3 cellular contexts compared by ENCODE assay signal in the genomic region with DNA sequence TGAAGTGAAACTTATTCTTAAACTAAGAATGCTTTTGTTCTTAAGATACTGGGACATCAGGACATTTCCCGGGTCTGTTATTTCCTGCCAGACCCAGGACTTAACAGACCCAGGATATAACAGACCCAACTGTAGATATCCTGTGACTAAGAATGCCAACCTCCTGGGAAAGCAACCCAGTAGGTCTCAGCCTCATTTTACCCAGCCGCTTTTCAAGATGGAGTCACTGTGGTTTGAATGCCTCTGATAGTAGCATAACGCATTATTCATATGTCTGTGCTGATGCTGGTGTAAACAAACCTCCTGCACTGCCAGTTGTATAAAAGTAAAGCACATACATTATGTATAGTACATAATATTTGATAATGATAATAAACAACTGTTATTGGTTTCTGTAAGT.
TF ChIP-seq lines count a peak whose summit lies in the region.

No MANE protein-coding gene starts in this region.

TF ChIP-seq in IMR-90, 13 proteins besides CTCF, POLR2A, EP300 and RAD21:
- TF ChIP-seq NFE2L2 (IDR thresholded peaks at IDR 0.05; ENCODE audit: low read depth, low read length), result no peak
- TF ChIP-seq, protein P1, sequence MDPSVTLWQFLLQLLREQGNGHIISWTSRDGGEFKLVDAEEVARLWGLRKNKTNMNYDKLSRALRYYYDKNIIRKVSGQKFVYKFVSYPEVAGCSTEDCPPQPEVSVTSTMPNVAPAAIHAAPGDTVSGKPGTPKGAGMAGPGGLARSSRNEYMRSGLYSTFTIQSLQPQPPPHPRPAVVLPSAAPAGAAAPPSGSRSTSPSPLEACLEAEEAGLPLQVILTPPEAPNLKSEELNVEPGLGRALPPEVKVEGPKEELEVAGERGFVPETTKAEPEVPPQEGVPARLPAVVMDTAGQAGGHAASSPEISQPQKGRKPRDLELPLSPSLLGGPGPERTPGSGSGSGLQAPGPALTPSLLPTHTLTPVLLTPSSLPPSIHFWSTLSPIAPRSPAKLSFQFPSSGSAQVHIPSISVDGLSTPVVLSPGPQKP (IDR thresholded peaks at IDR 0.05; ENCODE audit: borderline replicate concordance, low read depth, low read length), result no peak
- TF ChIP-seq MAZ (IDR thresholded peaks at IDR 0.05; ENCODE audit: borderline replicate concordance, low read depth, low read length), result no peak
- TF ChIP-seq CHD1 (IDR thresholded peaks at IDR 0.05; ENCODE audit: low read depth, low read length), result no peak
- TF ChIP-seq RCOR1 (IDR thresholded peaks at IDR 0.05; ENCODE audit: insufficient replicate concordance, low read length), result no peak
- no peak for TF ChIP-seq MAFK (IDR thresholded peaks at IDR 0.05; ENCODE audit: low read depth, low read length)

TF ChIP-seq in H1, 55 proteins besides CTCF, POLR2A, EP300 and RAD21:
- no peak for TF ChIP-seq SP4 (IDR thresholded peaks at IDR 0.05; ENCODE audit: low read length)
- TF ChIP-seq YY1 (IDR thresholded peaks at IDR 0.05; ENCODE audit: low read depth, low read length), result no peak
- no peak for TF ChIP-seq BACH1 (IDR thresholded peaks at IDR 0.05; ENCODE audit: low read length)
- no peak for TF ChIP-seq RBBP5 (IDR thresholded peaks at IDR 0.05; ENCODE audit: borderline replicate concordance, low read depth, low read length)
- TF ChIP-seq POU5F1 (IDR thresholded peaks at IDR 0.05; ENCODE audit: low read depth, low read length), result no peak
- TF ChIP-seq, protein P2, sequence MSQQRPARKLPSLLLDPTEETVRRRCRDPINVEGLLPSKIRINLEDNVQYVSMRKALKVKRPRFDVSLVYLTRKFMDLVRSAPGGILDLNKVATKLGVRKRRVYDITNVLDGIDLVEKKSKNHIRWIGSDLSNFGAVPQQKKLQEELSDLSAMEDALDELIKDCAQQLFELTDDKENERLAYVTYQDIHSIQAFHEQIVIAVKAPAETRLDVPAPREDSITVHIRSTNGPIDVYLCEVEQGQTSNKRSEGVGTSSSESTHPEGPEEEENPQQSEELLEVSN (IDR thresholded peaks at IDR 0.05), result no peak
- TF ChIP-seq CBX8 (IDR thresholded peaks at IDR 0.05; ENCODE audit: borderline replicate concordance, low read depth, low read length), result no peak
- TF ChIP-seq ZNF274 (IDR thresholded peaks at IDR 0.05; ENCODE audit: borderline replicate concordance, extremely low read depth, low read length), result no peak
- no peak for TF ChIP-seq NRF1 (IDR thresholded peaks at IDR 0.05; ENCODE audit: low read depth, low read length)
- TF ChIP-seq SP2 (IDR thresholded peaks at IDR 0.05; ENCODE audit: low read length), result no peak

TF ChIP-seq in SK-N-SH treated with all-trans-retinoic acid at 6 μM for 48 hours, 23 proteins besides CTCF, POLR2A, EP300 and RAD21:
- TF ChIP-seq ZNF565 (CRISPR knock-in tag; conservative IDR thresholded peaks at IDR 0.05; ENCODE audit: low read depth) (no peak), ZFP30 (CRISPR knock-in tag; IDR thresholded peaks at IDR 0.05) (no peak)
- TF ChIP-seq, protein P3, sequence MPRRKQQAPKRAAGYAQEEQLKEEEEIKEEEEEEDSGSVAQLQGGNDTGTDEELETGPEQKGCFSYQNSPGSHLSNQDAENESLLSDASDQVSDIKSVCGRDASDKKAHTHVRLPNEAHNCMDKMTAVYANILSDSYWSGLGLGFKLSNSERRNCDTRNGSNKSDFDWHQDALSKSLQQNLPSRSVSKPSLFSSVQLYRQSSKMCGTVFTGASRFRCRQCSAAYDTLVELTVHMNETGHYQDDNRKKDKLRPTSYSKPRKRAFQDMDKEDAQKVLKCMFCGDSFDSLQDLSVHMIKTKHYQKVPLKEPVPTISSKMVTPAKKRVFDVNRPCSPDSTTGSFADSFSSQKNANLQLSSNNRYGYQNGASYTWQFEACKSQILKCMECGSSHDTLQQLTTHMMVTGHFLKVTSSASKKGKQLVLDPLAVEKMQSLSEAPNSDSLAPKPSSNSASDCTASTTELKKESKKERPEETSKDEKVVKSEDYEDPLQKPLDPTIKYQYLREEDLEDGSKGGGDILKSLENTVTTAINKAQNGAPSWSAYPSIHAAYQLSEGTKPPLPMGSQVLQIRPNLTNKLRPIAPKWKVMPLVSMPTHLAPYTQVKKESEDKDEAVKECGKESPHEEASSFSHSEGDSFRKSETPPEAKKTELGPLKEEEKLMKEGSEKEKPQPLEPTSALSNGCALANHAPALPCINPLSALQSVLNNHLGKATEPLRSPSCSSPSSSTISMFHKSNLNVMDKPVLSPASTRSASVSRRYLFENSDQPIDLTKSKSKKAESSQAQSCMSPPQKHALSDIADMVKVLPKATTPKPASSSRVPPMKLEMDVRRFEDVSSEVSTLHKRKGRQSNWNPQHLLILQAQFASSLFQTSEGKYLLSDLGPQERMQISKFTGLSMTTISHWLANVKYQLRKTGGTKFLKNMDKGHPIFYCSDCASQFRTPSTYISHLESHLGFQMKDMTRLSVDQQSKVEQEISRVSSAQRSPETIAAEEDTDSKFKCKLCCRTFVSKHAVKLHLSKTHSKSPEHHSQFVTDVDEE (CRISPR knock-in tag; IDR thresholded peaks at IDR 0.05), result no peak
